9 cellular contexts compared by ENCODE assay signal in the genomic region with DNA sequence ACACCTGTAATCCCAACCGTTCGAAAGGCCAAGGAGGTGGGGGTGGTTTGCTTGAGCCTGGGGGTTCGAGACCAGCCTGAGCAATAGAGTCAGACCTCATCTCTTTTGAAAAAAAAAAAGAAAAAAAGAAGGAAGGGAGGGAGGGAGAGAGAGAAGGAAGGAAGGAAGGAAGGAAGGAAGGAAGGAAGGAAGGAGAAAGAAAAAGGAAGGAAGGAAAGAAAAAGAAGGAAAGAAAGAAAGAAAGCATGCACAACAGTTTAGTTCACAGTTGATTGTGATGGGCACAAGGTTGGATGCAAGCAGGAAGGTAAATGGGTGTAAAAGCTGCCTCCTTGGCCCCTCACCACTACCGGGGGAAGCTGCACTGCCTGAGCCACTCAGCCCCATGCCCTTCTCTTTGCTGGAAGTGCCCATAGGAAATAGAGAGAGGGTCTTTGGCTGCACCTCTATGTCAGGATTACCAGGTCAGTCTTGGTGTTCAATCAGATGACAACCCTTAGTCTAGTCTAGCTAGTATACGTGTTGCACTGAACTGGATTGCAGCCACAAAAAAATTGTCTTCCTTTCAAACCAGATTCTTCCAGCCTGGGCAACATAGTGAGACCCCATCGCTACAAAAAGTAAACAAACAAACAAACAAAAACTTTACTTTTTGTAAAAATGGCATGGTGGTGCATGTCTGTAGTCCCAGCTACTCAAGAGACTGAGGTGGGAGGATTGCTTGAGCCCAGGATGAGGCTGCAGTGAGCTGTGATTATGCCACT. TPM values are rescaled to one million over a fixed set of nuclear protein-coding genes. Genes with fewer than 3 reads are reported as not detected.
DNase-seq lines count a peak whose midpoint lies in the region; TF ChIP-seq lines count a peak whose summit lies in the region.
"Had no signal": no experiment of that assay in that cellular context is flagged by ENCODE, and none has a peak within 500 bp of the region (broad histone marks: within the 10 kb centered on the region; RNA-seq: fewer than 3 reads in every experiment).

No MANE protein-coding gene starts in this region.

- no peaks in the 10 kb centered on the region for H3K9me3 Mint-ChIP-seq in activated CD4-positive, alpha-beta memory T cell treated with anti-CD3 and anti-CD28 coated beads, Interleukin-2, amount 10 ng/mL, durations not matched to agents 7 days and 5 days
- H3K9me3 Mint-ChIP-seq in activated CD4-positive, alpha-beta memory T cell treated with anti-CD3 and anti-CD28 coated beads for 36 hours: no peaks in the 10 kb centered on the region
- H3K9me3 Mint-ChIP-seq in Caco-2 (ENCODE audit: unreplicated experiment): no peaks in the 10 kb centered on the region

- TF ChIP-seq CTCF in colonic mucosa (IDR thresholded peaks at IDR 0.05): no peak
- TF ChIP-seq CTCF in transverse colon (IDR thresholded peaks at IDR 0.05): no peak
- TF ChIP-seq CTCF in Caco-2 (IDR thresholded peaks at IDR 0.05; ENCODE audit: insufficient read depth in 1 of 2, low read depth in 1 of 2, low read length in 1 of 2, severe bottlenecking in 1 of 2, unreplicated experiment in 1 of 2): no peak

- H3K36me3 Mint-ChIP-seq in activated CD4-positive, alpha-beta memory T cell treated with anti-CD3 and anti-CD28 coated beads, Interleukin-2, amount 10 ng/mL, durations not matched to agents 7 days and 5 days (ENCODE audit: low read depth): peaks cover 58% of the 10 kb centered on the region
- peaks cover 46% of the 10 kb centered on the region for H3K36me3 Mint-ChIP-seq in activated CD4-positive, alpha-beta memory T cell treated with anti-CD3 and anti-CD28 coated beads for 36 hours
- peaks cover 45% of the 10 kb centered on the region for H3K36me3 Mint-ChIP-seq in Caco-2 (ENCODE audit: insufficient read depth, unreplicated experiment)

- H3K27me3 ChIP-seq in colonic mucosa: no peaks in the 10 kb centered on the region
- H3K27me3 ChIP-seq in muscle layer of duodenum (ENCODE audit: low read depth, low read length): no peaks in the 10 kb centered on the region
- H3K27me3 ChIP-seq in transverse colon: no peaks in the 10 kb centered on the region
- H3K27me3 ChIP-seq in Caco-2 (replicated peaks; ENCODE audit: control insufficient read depth, insufficient read depth, low read length): no peaks in the 10 kb centered on the region

- H3K4me1 ChIP-seq in colonic mucosa (no peaks in the 10 kb centered on the region), muscle layer of duodenum (ENCODE audit: control insufficient read depth in 1 of 2, insufficient read depth in 2 of 2, low read length in 2 of 2) (peaks cover 14 to 31% of the 10 kb centered on the region in 2 donors), transverse colon (peaks cover 0 to 32% (median 12%) of the 10 kb centered on the region in 4 donors), Caco-2 (peaks cover 4% of the 10 kb centered on the region)

- BruUV-seq in Caco-2 (replicated peaks; lab: Mats Ljungman, UMichigan): no TSS peak

- no peaks in the 10 kb centered on the region for H3K27me3 Mint-ChIP-seq in activated CD4-positive, alpha-beta memory T cell treated with anti-CD3 and anti-CD28 coated beads, Interleukin-2, amount 10 ng/mL, durations not matched to agents 7 days and 5 days
- H3K27me3 Mint-ChIP-seq in activated CD4-positive, alpha-beta memory T cell treated with anti-CD3 and anti-CD28 coated beads for 36 hours: no peaks in the 10 kb centered on the region
- H3K27me3 Mint-ChIP-seq in Caco-2 (ENCODE audit: insufficient read depth, unreplicated experiment): no peaks in the 10 kb centered on the region

- H3K9ac ChIP-seq in colonic mucosa (ENCODE audit: low read depth in 2 of 2, low read length in 2 of 2): no peak overlapping the region

- intact Hi-C loops in activated CD4-positive, alpha-beta memory T cell treated with anti-CD3 and anti-CD28 coated beads for 36 hours (cut with micrococcal nuclease): no loop called here
- intact Hi-C loops in colonic mucosa (cut with DNase I) (no loop called here), transverse colon (cut with DNase I; ENCODE audit: low total_unique reads) (no loop called here), Caco-2 (cut with micrococcal nuclease; ENCODE audit: unreplicated experiment) (no loop called here)

- H3K4me1 Mint-ChIP-seq in activated CD4-positive, alpha-beta memory T cell treated with anti-CD3 and anti-CD28 coated beads, Interleukin-2, amount 10 ng/mL, durations not matched to agents 7 days and 5 days: peaks cover 41% of the 10 kb centered on the region
- H3K4me1 Mint-ChIP-seq in activated CD4-positive, alpha-beta memory T cell treated with anti-CD3 and anti-CD28 coated beads for 36 hours (ENCODE audit: low read depth): peaks cover 28% of the 10 kb centered on the region
- no peaks in the 10 kb centered on the region for H3K4me1 Mint-ChIP-seq in Caco-2 (ENCODE audit: low read depth, unreplicated experiment)

- H3K4me3 ChIP-seq in colonic mucosa (no peak overlapping the region), muscle layer of duodenum (ENCODE audit: low read depth in 1 of 2, low read length in 2 of 2) (no peak overlapping the region), transverse colon (no peak overlapping the region), Caco-2 (ENCODE audit: low read depth, low read length) (no peak overlapping the region)

- in situ Hi-C loops in transverse colon (cut with MboI; ENCODE audit: low pct_ligation_motif_present in 1 of 4, low pct_unique_long_range_greater_than_20kb in 1 of 4, low sequenced_read_pairs in 3 of 4): no loop called here

- no peak for DNase-seq in activated CD4-positive, alpha-beta memory T cell treated with anti-CD3 and anti-CD28 coated beads, Interleukin-2, amount 10 ng/mL, durations not matched to agents 7 days and 5 days
- no peak for DNase-seq in activated CD4-positive, alpha-beta memory T cell treated with anti-CD3 and anti-CD28 coated beads for 36 hours
- peak; percentile 11 for DNase-seq in colonic mucosa
- no peak for DNase-seq in transverse colon
- no peak for DNase-seq in NCI-H2081 (lab: John Stamatoyannopoulos, UW)
- DNase-seq in NCI-H1436 (lab: John Stamatoyannopoulos, UW): no peak
- no peak for DNase-seq in Caco-2
- DNase-seq: NCI-H510A treated with DMSO at 0.1 percent for 48 hours had no signal

- H3K9me3 ChIP-seq in colonic mucosa (no peaks in the 10 kb centered on the region), muscle layer of duodenum (ENCODE audit: control insufficient read depth in 1 of 2, low read length in 2 of 2) (no peaks in the 10 kb centered on the region), transverse colon (no peaks in the 10 kb centered on the region), Caco-2 (no peaks in the 10 kb centered on the region)

- H3K27ac ChIP-seq in colonic mucosa (peak overlapping the region; percentile 38), muscle layer of duodenum (ENCODE audit: low read length) (peak overlapping the region; percentile 84), transverse colon (peak overlapping the region; percentile 68 to 84 (median 72))

- H3K36me3 ChIP-seq in colonic mucosa (no peaks in the 10 kb centered on the region), muscle layer of duodenum (ENCODE audit: control insufficient read depth in 1 of 2, insufficient read depth in 2 of 2, low read length in 2 of 2) (peaks cover 28 to 31% of the 10 kb centered on the region in 2 donors), transverse colon (peaks cover 0 to 26% (median 14%) of the 10 kb centered on the region in 4 donors), Caco-2 (ENCODE audit: control insufficient read depth, insufficient read depth, low read length) (no peaks in the 10 kb centered on the region; the same call in 1 of the 2 replicates)

- TF ChIP-seq POLR2A in transverse colon (IDR thresholded peaks at IDR 0.05): no peak

- POLR2A ChIA-PET in activated CD4-positive, alpha-beta memory T cell treated with anti-CD3 and anti-CD28 coated beads, Interleukin-2, amount 10 ng/mL, durations not matched to agents 7 days and 5 days (lab: Charles Lee): interaction anchor here (0.6 to 4.1 kb wide), 3 partner anchors 16 to 75 kb away, joined by 3 to 44 read pairs (median 22); partner anchors contain the start of gene MAP3K8
- POLR2A ChIA-PET in activated CD4-positive, alpha-beta memory T cell treated with anti-CD3 and anti-CD28 coated beads for 36 hours (lab: Charles Lee): no interaction called here
- POLR2A ChIA-PET in Caco-2 (lab: Charles Lee): no interaction called here

- CTCF ChIA-PET in activated CD4-positive, alpha-beta memory T cell treated with anti-CD3 and anti-CD28 coated beads, Interleukin-2, amount 10 ng/mL, durations not matched to agents 7 days and 5 days (lab: Charles Lee): interaction anchor here (0.5 kb wide), 1 partner anchor 40 kb away, joined by 4 read pairs; no protein-coding TSS in a partner anchor
- CTCF ChIA-PET in activated CD4-positive, alpha-beta memory T cell treated with anti-CD3 and anti-CD28 coated beads for 36 hours (lab: Charles Lee): no interaction called here
- CTCF ChIA-PET in Caco-2 (lab: Charles Lee): no interaction called here

- TF ChIP-seq EP300 in transverse colon (IDR thresholded peaks at IDR 0.05; ENCODE audit: low read depth): no peak

- WGBS in transverse colon (ENCODE audit: low coverage in 1 of 2), 2 donors: 84 to 100% methylated on average over 2 to 6 of the region's 6 CpGs

- H3K27ac Mint-ChIP-seq in activated CD4-positive, alpha-beta memory T cell treated with anti-CD3 and anti-CD28 coated beads, Interleukin-2, amount 10 ng/mL, durations not matched to agents 7 days and 5 days: peak overlapping the region; percentile 66
- H3K27ac Mint-ChIP-seq in activated CD4-positive, alpha-beta memory T cell treated with anti-CD3 and anti-CD28 coated beads for 36 hours: no peak overlapping the region
- H3K27ac Mint-ChIP-seq in Caco-2 (ENCODE audit: unreplicated experiment): no peak overlapping the region

- no peak overlapping the region for H3K4me3 Mint-ChIP-seq in activated CD4-positive, alpha-beta memory T cell treated with anti-CD3 and anti-CD28 coated beads, Interleukin-2, amount 10 ng/mL, durations not matched to agents 7 days and 5 days
- no peak overlapping the region for H3K4me3 Mint-ChIP-seq in activated CD4-positive, alpha-beta memory T cell treated with anti-CD3 and anti-CD28 coated beads for 36 hours
- H3K4me3 Mint-ChIP-seq in Caco-2 (ENCODE audit: unreplicated experiment): no peak overlapping the region

RNA-seq across cellular contexts. Expression of gene MAP3K8, which starts 20.0 kb away (rescaled TPM):
- 10 to 100 TPM; 39.5 to 40.3 TPM for total RNA-seq in activated CD4-positive, alpha-beta memory T cell treated with anti-CD3 and anti-CD28 coated beads, Interleukin-2, amount 10 ng/mL, durations not matched to agents 7 days and 5 days
- 10 to 100 TPM; 36.5 to 40.6 TPM for total RNA-seq in activated CD4-positive, alpha-beta memory T cell treated with anti-CD3 and anti-CD28 coated beads for 36 hours
- total RNA-seq in colonic mucosa (10 to 100 TPM in 1 of 2 donors, 1 to 10 TPM in 1; 6.8 to 12.6 TPM), transverse colon (10 to 100 TPM in 2 of 4 donors, 1 to 10 TPM in 2; 2.2 to 26.7 (median 11.8) TPM), Caco-2 (2022) (17.9 and 18.8 TPM in 2 replicates)
